ENCODE assay signal across 28 cellular contexts in the genomic region with DNA sequence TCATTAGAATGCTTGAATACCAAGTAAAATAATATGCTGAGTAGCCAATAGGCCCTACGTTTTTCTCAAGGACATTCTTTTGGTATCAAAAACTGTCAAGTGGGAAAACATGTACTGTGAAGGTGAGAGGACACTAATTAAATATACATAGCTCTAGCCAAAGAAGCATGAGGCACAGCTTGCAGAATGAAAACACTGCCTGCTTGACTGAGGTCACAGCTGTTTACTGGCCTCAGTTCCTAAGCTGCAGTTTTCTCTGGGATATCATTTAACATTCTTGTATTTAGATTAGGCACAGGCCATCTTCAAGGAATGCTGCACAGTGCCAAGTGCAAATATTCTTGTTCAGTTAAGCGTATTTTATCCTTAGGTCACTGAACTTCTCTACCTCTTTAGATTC.
"Had no signal": no experiment of that assay in that cellular context is flagged by ENCODE, and none has a peak within 500 bp of the region (broad histone marks: within the 10 kb centered on the region; RNA-seq: fewer than 3 reads in every experiment).

No MANE protein-coding gene starts in this region.

- H3K27ac Mint-ChIP-seq: activated CD8-positive, alpha-beta T cell treated with anti-CD3 and anti-CD28 coated beads for 36 hours; activated T-helper 17 cell treated with anti-CD3 and anti-CD28 coated beads, Interleukin-2, amount 50 U/mL, for 72 hours; endodermal cell; naive thymus-derived CD4-positive, alpha-beta T cell; neural progenitor cell; WTC11 had no signal

- H3K9me3 Mint-ChIP-seq: activated CD8-positive, alpha-beta T cell treated with anti-CD3 and anti-CD28 coated beads for 36 hours; activated T-cell treated with anti-CD3 and anti-CD28 coated beads, Interleukin-2, amount 50 U/mL, for 4 hours; activated T-helper 17 cell treated with anti-CD3 and anti-CD28 coated beads, Interleukin-2, amount 50 U/mL, for 72 hours; endodermal cell; neural progenitor cell; WTC11 had no signal

- H3K4me2 ChIP-seq: neural progenitor cell had no signal

- DNase-seq: activated CD4-positive, alpha-beta T cell treated with anti-CD3 and anti-CD28 coated beads, Interleukin-2, amount 50 U/mL, for 1 hour; activated CD8-positive, alpha-beta T cell treated with anti-CD3 and anti-CD28 coated beads for 36 hours; activated gamma-delta T cell treated with Interleukin-2 at 50 U/mL for 16 hours; activated naive CD4-positive, alpha-beta T cell treated with anti-CD3 and anti-CD28 coated beads, Interleukin-2, amount 50 U/mL, for 16 hours; activated T-cell treated with anti-CD3 and anti-CD28 coated beads, Interleukin-2, amount 50 U/mL, for 4 hours; amniotic stem cell; caudate nucleus; cortex of kidney; endodermal cell; foreskin keratinocyte; heart right ventricle; midbrain; naive thymus-derived CD4-positive, alpha-beta T cell; occipital lobe; right cardiac atrium; spleen; stimulated activated CD4-positive, alpha-beta T cell treated with anti-CD3 and anti-CD28 coated beads, Interleukin-2, amount 100 ng/mL, for 48 hours; stimulated activated naive CD8-positive, alpha-beta T cell treated with anti-CD3 and anti-CD28 coated beads, Interleukin-15, Interleukin-2, amounts not matched to agents 100 U/mL and 50 U/mL, for 24 hours; T-helper 2 cell; trophoblast cell; uterus had no signal

- ATAC-seq: activated CD8-positive, alpha-beta T cell treated with anti-CD3 and anti-CD28 coated beads for 36 hours; activated T-cell treated with anti-CD3 and anti-CD28 coated beads, Interleukin-2, amount 50 U/mL, for 4 hours; activated T-helper 17 cell treated with anti-CD3 and anti-CD28 coated beads, Interleukin-2, amount 50 U/mL, for 72 hours; esophagus mucosa; foreskin keratinocyte; heart right ventricle; left lobe of liver; naive thymus-derived CD4-positive, alpha-beta T cell; right cardiac atrium; stimulated activated naive CD8-positive, alpha-beta T cell treated with anti-CD3 and anti-CD28 coated beads, Interleukin-15, Interleukin-2, amounts not matched to agents 100 U/mL and 50 U/mL, for 24 hours; WTC11 had no signal

- H3K4me1 Mint-ChIP-seq: activated T-helper 17 cell treated with anti-CD3 and anti-CD28 coated beads, Interleukin-2, amount 50 U/mL, for 72 hours; naive thymus-derived CD4-positive, alpha-beta T cell; WTC11 had no signal

- H3K27ac ChIP-seq: foreskin keratinocyte, heart right ventricle, neural progenitor cell, parathyroid adenoma, spleen, thoracic aorta, uterus had no signal

- H3K27me3 ChIP-seq: foreskin keratinocyte, neural progenitor cell, spleen had no signal

- H3K4me3 ChIP-seq: heart right ventricle, neural progenitor cell, spleen, thoracic aorta, uterus had no signal

- H3K9me3 ChIP-seq: heart right ventricle, spleen, thoracic aorta, uterus had no signal

- H3K4me1 ChIP-seq: foreskin keratinocyte, heart right ventricle, neural progenitor cell, parathyroid adenoma, spleen, uterus had no signal

- H3K36me3 ChIP-seq: heart right ventricle, neural progenitor cell, spleen, thoracic aorta had no signal

- H3K27me3 Mint-ChIP-seq: activated CD8-positive, alpha-beta T cell treated with anti-CD3 and anti-CD28 coated beads for 36 hours; activated T-helper 17 cell treated with anti-CD3 and anti-CD28 coated beads, Interleukin-2, amount 50 U/mL, for 72 hours; naive thymus-derived CD4-positive, alpha-beta T cell had no signal

- H3K4me3 Mint-ChIP-seq: activated CD8-positive, alpha-beta T cell treated with anti-CD3 and anti-CD28 coated beads for 36 hours; activated T-cell treated with anti-CD3 and anti-CD28 coated beads, Interleukin-2, amount 50 U/mL, for 4 hours; activated T-helper 17 cell treated with anti-CD3 and anti-CD28 coated beads, Interleukin-2, amount 50 U/mL, for 72 hours; endodermal cell; naive thymus-derived CD4-positive, alpha-beta T cell; neural progenitor cell; WTC11 had no signal

- H3K36me3 Mint-ChIP-seq: naive thymus-derived CD4-positive, alpha-beta T cell; neural progenitor cell; WTC11 had no signal
